In the genomic region with DNA sequence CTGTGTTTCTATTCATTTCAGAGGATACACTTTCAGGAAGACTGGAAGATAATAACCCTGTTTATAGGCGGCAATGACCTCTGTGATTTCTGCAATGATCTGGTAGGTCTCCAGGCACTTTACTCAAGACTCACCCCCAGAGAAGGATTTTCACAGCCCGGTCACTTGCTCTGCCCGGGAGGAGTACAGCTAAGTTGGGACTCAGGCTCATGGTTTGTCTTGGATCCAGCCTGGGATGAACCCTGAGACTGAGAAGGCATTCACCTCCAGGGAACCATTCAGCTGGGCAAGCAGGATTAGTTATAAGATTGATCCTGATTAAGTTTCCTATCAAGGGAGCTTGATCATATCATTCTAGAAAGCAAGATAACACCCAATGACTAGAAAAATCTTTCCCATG, we compare ENCODE assay signal across 18 cellular contexts.
DNase-seq lines count a peak whose midpoint lies in the region; ATAC-seq and TF ChIP-seq lines count a peak whose summit lies in the region.
"Had no signal": no experiment of that assay in that cellular context is flagged by ENCODE, and none has a peak within 500 bp of the region (broad histone marks: within the 10 kb centered on the region; RNA-seq: fewer than 3 reads in every experiment).

No MANE protein-coding gene starts in this region.

- H3K79me2 ChIP-seq in OCI-LY7 (ENCODE audit: insufficient read depth, low read depth, low read length), result no peaks in the 10 kb centered on the region

- H4K20me1 ChIP-seq in OCI-LY7 (ENCODE audit: insufficient read depth, low read length), result no peaks in the 10 kb centered on the region
- H4K20me1 ChIP-seq: BLaER1 had no signal

- WGBS in psoas muscle, 3 donors, result 43 to 84% (median 49%) methylated on average over 3 of the region's 3 CpGs

- CTCF ChIA-PET in OCI-LY7 (lab: Charles Lee; ENCODE audit: unreplicated experiment), result no interaction called here

- H3K9me3 Mint-ChIP-seq in activated T-cell treated with anti-CD3 and anti-CD28 coated beads, Interleukin-2, amount 50 U/mL, for 24 hours, result no peaks in the 10 kb centered on the region
- H3K9me3 Mint-ChIP-seq in activated T-helper 17 cell treated with anti-CD3 and anti-CD28 coated beads, Interleukin-2, amount 50 U/mL, for 72 hours, result no peaks in the 10 kb centered on the region
- H3K9me3 Mint-ChIP-seq in type B pancreatic cell, result no peaks in the 10 kb centered on the region
- H3K9me3 Mint-ChIP-seq: CD14-positive monocyte; CD4-positive, alpha-beta memory T cell; H9 had no signal

- TF ChIP-seq CTCF in psoas muscle (IDR thresholded peaks at IDR 0.05), result no peak
- TF ChIP-seq CTCF in type B pancreatic cell (conservative IDR thresholded peaks at IDR 0.05), result no peak
- TF ChIP-seq CTCF in OCI-LY7 (conservative IDR thresholded peaks at IDR 0.05; ENCODE audit: low read length), result no peak

- H3K4me3 ChIP-seq in psoas muscle (no peak overlapping the region), OCI-LY7 (ENCODE audit: low read depth, low read length, poor library complexity, severe bottlenecking) (no peak overlapping the region)
- H3K4me3 ChIP-seq: BLaER1 had no signal

- H3K4me2 ChIP-seq in OCI-LY7 (ENCODE audit: low read length), result no peak overlapping the region
- H3K4me2 ChIP-seq: BLaER1 had no signal

- H3K4me1 Mint-ChIP-seq in activated T-cell treated with anti-CD3 and anti-CD28 coated beads, Interleukin-2, amount 50 U/mL, for 24 hours (ENCODE audit: low read depth), result peaks cover 20% of the 10 kb centered on the region
- peaks cover 7% of the 10 kb centered on the region for H3K4me1 Mint-ChIP-seq in activated T-helper 17 cell treated with anti-CD3 and anti-CD28 coated beads, Interleukin-2, amount 50 U/mL, for 72 hours
- H3K4me1 Mint-ChIP-seq in type B pancreatic cell (ENCODE audit: unreplicated experiment), result no peaks in the 10 kb centered on the region

- no peak overlapping the region for H2AFZ ChIP-seq in OCI-LY7 (ENCODE audit: low read length)

- peak overlapping the region; percentile 48 for H3K27ac ChIP-seq in psoas muscle
- H3K27ac ChIP-seq in OCI-LY7 (ENCODE audit: low read depth, low read length, poor library complexity, severe bottlenecking), result no peak overlapping the region
- H3K27ac ChIP-seq: 22Rv1, BLaER1 had no signal

- H3K27me3 Mint-ChIP-seq in activated T-cell treated with anti-CD3 and anti-CD28 coated beads, Interleukin-2, amount 50 U/mL, for 24 hours, result no peaks in the 10 kb centered on the region
- H3K27me3 Mint-ChIP-seq in activated T-helper 17 cell treated with anti-CD3 and anti-CD28 coated beads, Interleukin-2, amount 50 U/mL, for 72 hours, result no peaks in the 10 kb centered on the region
- no peaks in the 10 kb centered on the region for H3K27me3 Mint-ChIP-seq in type B pancreatic cell
- H3K27me3 Mint-ChIP-seq: CD4-positive, alpha-beta memory T cell had no signal

- no peak for ATAC-seq in activated T-helper 17 cell treated with anti-CD3 and anti-CD28 coated beads, Interleukin-2, amount 50 U/mL, for 72 hours (replicated peaks)
- peak in 2 of 4 donors; percentile 49 to 61 for ATAC-seq in psoas muscle
- ATAC-seq: HepG2 had no signal

- H3K4me3 Mint-ChIP-seq in activated T-cell treated with anti-CD3 and anti-CD28 coated beads, Interleukin-2, amount 50 U/mL, for 24 hours, result no peak overlapping the region
- H3K4me3 Mint-ChIP-seq in activated T-helper 17 cell treated with anti-CD3 and anti-CD28 coated beads, Interleukin-2, amount 50 U/mL, for 72 hours, result no peak overlapping the region
- no peak overlapping the region for H3K4me3 Mint-ChIP-seq in type B pancreatic cell
- H3K4me3 Mint-ChIP-seq: CD14-positive monocyte; CD4-positive, alpha-beta memory T cell; H9 had no signal

- DNase-seq in activated T-cell treated with anti-CD3 and anti-CD28 coated beads, Interleukin-2, amount 50 U/mL, for 24 hours, result peak; percentile 6
- DNase-seq in activated T-cell treated with anti-CD3 and anti-CD28 coated beads, Interleukin-2, amount 50 U/mL, for 1 hour, result no peak
- DNase-seq in psoas muscle (no peak), type B pancreatic cell (ENCODE audit: extremely low spot score, unreplicated experiment) (no peak), SHP77 (lab: John Stamatoyannopoulos, UW) (no peak), OCI-LY7 (ENCODE audit: low spot score) (no peak), NCI-H446 treated with DMSO at 0.1 percent for 48 hours (lab: John Stamatoyannopoulos, UW) (no peak)
- DNase-seq: Calu3; CD4-positive, alpha-beta memory T cell; DMS79 treated with DMSO at 0.1 percent for 48 hours; GF-D8; GOT3; H9 had no signal

- H3K36me3 ChIP-seq in psoas muscle (ENCODE audit: insufficient read depth in 1 of 2, low read depth in 1 of 2), result no peaks in the 10 kb centered on the region
- H3K36me3 ChIP-seq in OCI-LY7 (ENCODE audit: insufficient read depth, low read length), result no peaks in the 10 kb centered on the region
- H3K36me3 ChIP-seq: BLaER1 had no signal

- BruUV-seq in OCI-LY7 (replicated peaks; lab: Mats Ljungman, UMichigan), result no TSS peak

- H3K36me3 Mint-ChIP-seq in activated T-cell treated with anti-CD3 and anti-CD28 coated beads, Interleukin-2, amount 50 U/mL, for 24 hours (ENCODE audit: low read depth), result no peaks in the 10 kb centered on the region
- H3K36me3 Mint-ChIP-seq in activated T-helper 17 cell treated with anti-CD3 and anti-CD28 coated beads, Interleukin-2, amount 50 U/mL, for 72 hours (ENCODE audit: low read depth), result no peaks in the 10 kb centered on the region
- H3K36me3 Mint-ChIP-seq in type B pancreatic cell, result no peaks in the 10 kb centered on the region
- H3K36me3 Mint-ChIP-seq: CD14-positive monocyte; CD4-positive, alpha-beta memory T cell had no signal

- H3K9me2 ChIP-seq in OCI-LY7 (ENCODE audit: insufficient read depth, low read length), result no peaks in the 10 kb centered on the region

- POLR2A ChIA-PET in OCI-LY7 (lab: Charles Lee), result interaction anchor here (0.6 to 1.7 kb wide), 2 partner anchors 32 to 151 kb away, joined by 3 to 4 read pairs; no protein-coding TSS in a partner anchor

- intact Hi-C loops in psoas muscle (cut with DNase I), result no loop called here
- intact Hi-C loops in OCI-LY7 (cut with micrococcal nuclease; ENCODE audit: unreplicated experiment), result no loop called here

- H3K27me3 ChIP-seq in psoas muscle (ENCODE audit: insufficient read depth in 3 of 3, low read length in 2 of 3), result no peaks in the 10 kb centered on the region
- H3K27me3 ChIP-seq: BLaER1 had no signal

- H3K9me3 ChIP-seq in psoas muscle (no peaks in the 10 kb centered on the region), OCI-LY7 (ENCODE audit: low read length) (no peaks in the 10 kb centered on the region)
- H3K9me3 ChIP-seq: BLaER1 had no signal

- no peak overlapping the region for H3K27ac Mint-ChIP-seq in activated T-cell treated with anti-CD3 and anti-CD28 coated beads, Interleukin-2, amount 50 U/mL, for 24 hours
- peak overlapping the region; percentile 15 for H3K27ac Mint-ChIP-seq in activated T-helper 17 cell treated with anti-CD3 and anti-CD28 coated beads, Interleukin-2, amount 50 U/mL, for 72 hours
- H3K27ac Mint-ChIP-seq in type B pancreatic cell, result peak overlapping the region; percentile 62
- H3K27ac Mint-ChIP-seq: H9 had no signal

- peaks cover 22% of the 10 kb centered on the region for H3K4me1 ChIP-seq in psoas muscle
- H3K4me1 ChIP-seq in OCI-LY7 (ENCODE audit: insufficient read depth, low read length, poor library complexity, severe bottlenecking), result no peaks in the 10 kb centered on the region
